ENCODE assay signal across 12 cellular contexts in the genomic region with DNA sequence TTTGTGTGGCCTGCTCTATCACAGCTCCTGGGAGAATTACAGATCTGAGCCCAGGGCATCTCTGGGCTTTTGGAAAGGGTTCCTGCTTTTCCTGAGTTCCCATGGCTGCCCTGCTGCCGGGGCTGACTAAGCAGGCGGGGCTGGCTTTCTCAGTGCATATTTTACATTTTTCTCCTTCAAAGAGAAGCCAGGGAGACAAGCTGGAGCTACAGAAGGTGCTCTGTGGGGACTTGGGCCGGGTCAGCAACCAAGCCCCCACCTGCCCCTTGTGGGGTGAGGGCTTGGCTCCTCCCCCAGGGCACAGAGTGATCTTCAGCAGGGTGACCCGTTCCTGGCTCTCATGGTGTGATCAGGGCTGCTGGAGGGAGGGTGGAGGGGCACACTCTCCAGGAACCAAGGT. TPM values are rescaled to one million over a fixed set of nuclear protein-coding genes. Genes with fewer than 3 reads are reported as not detected.
DNase-seq lines count a peak whose midpoint lies in the region; ATAC-seq and TF ChIP-seq lines count a peak whose summit lies in the region.
"Had no signal": no experiment of that assay in that cellular context is flagged by ENCODE, and none has a peak within 500 bp of the region (broad histone marks: within the 10 kb centered on the region; RNA-seq: fewer than 3 reads in every experiment).

No MANE protein-coding gene starts in this region.

- H3K27ac ChIP-seq in mesendoderm (ENCODE audit: low read depth, low read length): peak overlapping the region; percentile 25
- H3K27ac ChIP-seq: VCaP had no signal

- no peak overlapping the region for H2BK15ac ChIP-seq in mesendoderm (replicated peaks; ENCODE audit: low read depth)

- no peaks in the 10 kb centered on the region for H3K36me3 ChIP-seq in mesendoderm (ENCODE audit: control insufficient read depth, insufficient read depth, low read length)

- no peak overlapping the region for H2AK5ac ChIP-seq in mesendoderm (ENCODE audit: low read length)

- no peaks in the 10 kb centered on the region for H3K79me1 ChIP-seq in mesendoderm (ENCODE audit: low read length)

- H3K23ac ChIP-seq in mesendoderm (ENCODE audit: low read length): no peak overlapping the region

- no peak overlapping the region for H4K8ac ChIP-seq in mesendoderm (ENCODE audit: low read depth, low read length)

- TF ChIP-seq POLR2A in GM18505 (IDR thresholded peaks at IDR 0.05; ENCODE audit: borderline replicate concordance, extremely low read depth, insufficient read depth, insufficient read length): no peak

- H3K18ac ChIP-seq in mesendoderm (ENCODE audit: low read length): no peak overlapping the region

- H3K4me3 ChIP-seq in epithelial cell of esophagus (ENCODE audit: low read length) (no peak overlapping the region), mesendoderm (ENCODE audit: low read length) (no peak overlapping the region)
- H3K4me3 ChIP-seq: GM12878 had no signal

- H4K5ac ChIP-seq in mesendoderm (ENCODE audit: low read length): no peak overlapping the region

- no peaks in the 10 kb centered on the region for H3K27me3 ChIP-seq in mesendoderm (ENCODE audit: insufficient read depth, low read length, poor library complexity)

- H3K9me3 Mint-ChIP-seq in activated naive CD4-positive, alpha-beta T cell treated with anti-CD3 and anti-CD28 coated beads, Interleukin-2, amount 50 U/mL, for 72 hours: no peaks in the 10 kb centered on the region

- WGBS in mesendoderm (ENCODE audit: extremely low coverage, insufficient coverage, low lambda C conversion rate): no CpG with 5 or more reads among the region's 4 CpGs

- intact Hi-C loops in Right ventricle myocardium superior (cut with DNase I) (no loop called here), Right ventricle myocardium inferior (cut with DNase I) (no loop called here)

- TF ChIP-seq CTCF in epithelial cell of esophagus (IDR thresholded peaks at IDR 0.05; ENCODE audit: insufficient read depth, low read depth, low read length, missing control alignments): no peak

- H3K9ac ChIP-seq in mesendoderm (ENCODE audit: low read length): no peak overlapping the region

- peak overlapping the region; percentile 6 for H3K56ac ChIP-seq in mesendoderm (ENCODE audit: low read length)

- H3K4me2 ChIP-seq in mesendoderm (ENCODE audit: low read length): no peak overlapping the region

- H3K27ac Mint-ChIP-seq in activated naive CD4-positive, alpha-beta T cell treated with anti-CD3 and anti-CD28 coated beads, Interleukin-2, amount 50 U/mL, for 72 hours: no peak overlapping the region

- H3K4ac ChIP-seq in mesendoderm (ENCODE audit: low read depth, low read length): no peak overlapping the region

- peaks cover 2% of the 10 kb centered on the region for H3K4me1 ChIP-seq in mesendoderm (ENCODE audit: control insufficient read depth, low read depth, low read length)

- no peak overlapping the region for H2BK120ac ChIP-seq in mesendoderm (ENCODE audit: low read depth, low read length)

- H3K36me3 Mint-ChIP-seq in activated naive CD4-positive, alpha-beta T cell treated with anti-CD3 and anti-CD28 coated beads, Interleukin-2, amount 50 U/mL, for 72 hours: no peaks in the 10 kb centered on the region

- no peak for ATAC-seq in Right ventricle myocardium superior (ENCODE audit: poor library complexity)
- ATAC-seq in Right ventricle myocardium inferior: no peak
- ATAC-seq in GM21576 (IDR thresholded peaks at IDR 0.05; ENCODE audit: unreplicated experiment): no peak
- no peak for ATAC-seq in activated naive CD4-positive, alpha-beta T cell treated with anti-CD3 and anti-CD28 coated beads, Interleukin-2, amount 50 U/mL, for 72 hours
- ATAC-seq in GM18505 (IDR thresholded peaks at IDR 0.05; ENCODE audit: unreplicated experiment): no peak

- DNase-seq in Right ventricle myocardium superior (peak; percentile 32), Right ventricle myocardium inferior (ENCODE audit: missing footprints) (no peak), epithelial cell of esophagus (ENCODE audit: low read depth) (peak; percentile 68), mesendoderm (peak; percentile 79), amygdala (lab: John Stamatoyannopoulos, UW) (no peak)
- DNase-seq in activated naive CD4-positive, alpha-beta T cell treated with anti-CD3 and anti-CD28 coated beads, Interleukin-2, amount 50 U/mL, for 72 hours (ENCODE audit: low spot score in 2 of 2): no peak
- DNase-seq: 8988T; stimulated activated CD4-positive, alpha-beta T cell treated with anti-CD3 and anti-CD28 coated beads, Interleukin-2, amount 100 ng/mL, for 48 hours had no signal

- no peak overlapping the region for H2BK5ac ChIP-seq in mesendoderm (ENCODE audit: low read length)

- no peaks in the 10 kb centered on the region for H3K79me2 ChIP-seq in mesendoderm (ENCODE audit: control insufficient read depth, insufficient read depth, low read length)

RNA-seq across cellular contexts. Expression of a gene that starts 17.4 kb away (rescaled TPM):
- total RNA-seq in Right ventricle myocardium superior (33.0 TPM), Right ventricle myocardium inferior (31.7 TPM)
- polyA plus RNA-seq in mesendoderm (2013, experiment 1 of 2): 1.5 TPM
- 1.1 TPM for polyA plus RNA-seq in mesendoderm (2013, experiment 2 of 2)
- 10 to 100 TPM; 12.2 to 27.6 TPM for total RNA-seq in activated naive CD4-positive, alpha-beta T cell treated with anti-CD3 and anti-CD28 coated beads, Interleukin-2, amount 50 U/mL, for 72 hours

Comparison
In these comparisons a context has a peak if more than half of its experiments do, and no peak if none do; other contexts are left out.
1. DNase-seq: peak in Right ventricle myocardium superior (single experiment), epithelial cell of esophagus (single experiment) and mesendoderm (single experiment); none in Right ventricle myocardium inferior (single experiment), activated naive CD4-positive, alpha-beta T cell treated with anti-CD3 and anti-CD28 coated beads, Interleukin-2, amount 50 U/mL, for 72 hours (0 of 2) and amygdala (0 of 56).